In the genomic region with DNA sequence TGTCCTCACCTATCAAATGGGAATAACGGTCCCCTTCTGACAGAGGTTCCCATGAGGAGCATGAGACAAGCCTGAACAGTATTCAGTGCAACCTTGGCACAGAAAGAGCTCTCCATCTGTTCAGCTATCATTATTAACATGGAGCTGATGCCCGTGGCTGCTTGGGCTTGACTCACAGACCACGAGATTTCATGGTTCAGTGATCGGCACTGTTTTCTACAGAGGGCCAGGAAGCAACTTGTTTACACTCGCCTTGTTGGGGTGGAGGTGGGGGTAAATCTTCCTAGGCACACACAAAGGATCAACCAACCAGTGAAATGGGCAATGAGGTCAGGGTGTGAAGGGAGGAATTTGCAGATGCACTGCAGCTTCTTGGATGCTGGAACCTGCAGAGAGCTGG, we compare ENCODE assay signal across 9 cellular contexts.
DNase-seq lines count a peak whose midpoint lies in the region; ATAC-seq and TF ChIP-seq lines count a peak whose summit lies in the region.
"Had no signal": no experiment of that assay in that cellular context is flagged by ENCODE, and none has a peak within 500 bp of the region (broad histone marks: within the 10 kb centered on the region; RNA-seq: fewer than 3 reads in every experiment).

No MANE protein-coding gene starts in this region.

- peak; percentile 77 for DNase-seq in NCI-H2171 (lab: John Stamatoyannopoulos, UW)
- DNase-seq in kidney epithelial cell (ENCODE audit: low read depth), result peak; percentile 68
- no peak for DNase-seq in spleen
- no peak for DNase-seq in middle frontal gyrus (ENCODE audit: extremely low spot score, low spot score)
- no peak for DNase-seq in activated CD4-positive, CD25-positive, alpha-beta regulatory T cell (lab: John Stamatoyannopoulos, UW)

- intact Hi-C loops in spleen (cut with DNase I; ENCODE audit: low total_unique reads), result no loop called here

- no peak overlapping the region for H3K27ac ChIP-seq in spleen
- H3K27ac ChIP-seq: SJSA1 had no signal

- no peak for TF ChIP-seq POLR2A in spleen (IDR thresholded peaks at IDR 0.05)

- H3K9me3 ChIP-seq in spleen, result peaks cover 0 to 10% (median 0%) of the 10 kb centered on the region in 8 donors
- H3K9me3 ChIP-seq: SJSA1 had no signal

- TF ChIP-seq CTCF in kidney epithelial cell (IDR thresholded peaks at IDR 0.05; ENCODE audit: insufficient read depth, low read length, poor library complexity, severe bottlenecking) (no peak), spleen (IDR thresholded peaks at IDR 0.05 in 8 of 11, conservative IDR thresholded peaks at IDR 0.05 in 3 of 11) (no peak)

- H3K27me3 ChIP-seq in kidney epithelial cell (ENCODE audit: control insufficient read depth, insufficient read depth, low read length) (no peaks in the 10 kb centered on the region), spleen (replicated peaks in 1 of 7) (no peaks in the 10 kb centered on the region)
- H3K27me3 ChIP-seq: SJSA1 had no signal

- H3K36me3 ChIP-seq in kidney epithelial cell (ENCODE audit: control insufficient read depth, insufficient read depth, low read length) (no peaks in the 10 kb centered on the region), spleen (peaks cover 0 to 26% (median 0%) of the 10 kb centered on the region in 6 donors)
- H3K36me3 ChIP-seq: SJSA1 had no signal

- 58 to 83% (median 64%) methylated on average over 2 to 5 of the region's 5 CpGs for WGBS in spleen, 5 donors

- no peak overlapping the region for H3K4me3 ChIP-seq in kidney epithelial cell (ENCODE audit: low read depth, low read length)
- H3K4me3 ChIP-seq in spleen, result no peak overlapping the region
- H3K4me3 ChIP-seq: SJSA1 had no signal

- H3K4me1 ChIP-seq in spleen, result no peaks in the 10 kb centered on the region
- H3K4me1 ChIP-seq: SJSA1 had no signal

- ATAC-seq in GM18868 (IDR thresholded peaks at IDR 0.05; ENCODE audit: unreplicated experiment), result peak; percentile 79
- ATAC-seq in HG02763 (IDR thresholded peaks at IDR 0.05; ENCODE audit: unreplicated experiment), result peak; percentile 77
- no peak for ATAC-seq in GM21515 (IDR thresholded peaks at IDR 0.05; ENCODE audit: unreplicated experiment)

Comparison
In these comparisons a context has a peak if more than half of its experiments do, and no peak if none do; other contexts are left out.
1. DNase-seq: peak in NCI-H2171 (single experiment) and kidney epithelial cell (single experiment); none in spleen (single experiment), middle frontal gyrus (single experiment) and activated CD4-positive, CD25-positive, alpha-beta regulatory T cell (0 of 4).